ENCODE assay signal across 22 cellular contexts in genomic region chr4:39323836-39324235, GRCh38. TPM values are rescaled to one million over a fixed set of nuclear protein-coding genes. Genes with fewer than 3 reads are reported as not detected.
DNase-seq lines count a peak whose midpoint lies in the region; ATAC-seq, FAIRE-seq and TF ChIP-seq lines count a peak whose summit lies in the region.
"Had no signal": no experiment of that assay in that cellular context is flagged by ENCODE, and none has a peak within 500 bp of the region (broad histone marks: within the 10 kb centered on the region; RNA-seq: fewer than 3 reads in every experiment).

No MANE protein-coding gene starts in this region.

- FAIRE-seq in kidney (lab: Jason Lieb, UNC): peak; percentile 17

- H3K9ac ChIP-seq in GM23248: no peak overlapping the region
- H3K9ac ChIP-seq in kidney (ENCODE audit: low read length in 2 of 2): no peak overlapping the region

- intact Hi-C loops in kidney (cut with DNase I): no loop called here

- in situ Hi-C loops in GM23248 (cut with MboI): no loop called here

- no peaks in the 10 kb centered on the region; the same call in 1 of the 2 replicates for H3K36me3 ChIP-seq in GM23248 (ENCODE audit: low read depth)
- H3K36me3 ChIP-seq in kidney (ENCODE audit: control insufficient read depth in 1 of 2, insufficient read depth in 2 of 2, low read length in 2 of 2): peaks cover 2 to 3% of the 10 kb centered on the region in 2 donors

- no peak overlapping the region for H2AFZ ChIP-seq in GM23248

- H3K4me3 ChIP-seq in GM23248 (no peak overlapping the region), kidney (ENCODE audit: low read length in 2 of 2) (no peak overlapping the region)

- ATAC-seq in GM18858 (IDR thresholded peaks at IDR 0.05; ENCODE audit: unreplicated experiment): no peak
- ATAC-seq in GM18873 (IDR thresholded peaks at IDR 0.05; ENCODE audit: low FRiP score, unreplicated experiment): no peak
- ATAC-seq: Panc1, Right ventricle myocardium inferior had no signal

- H3K27ac ChIP-seq in GM23248 (no peak overlapping the region), cingulate gyrus (ENCODE audit: low read depth, low read length) (peak overlapping the region; percentile 96), kidney (ENCODE audit: low read depth in 2 of 2, low read length in 2 of 2) (no peak overlapping the region), substantia nigra (ENCODE audit: low read depth, low read length, poor library complexity, severe bottlenecking) (peak overlapping the region; percentile 9)

- 98 to 100% methylated on average over 1 of the region's 1 CpG for WGBS in GM23248 (ENCODE audit: low coverage in 1 of 2, low lambda C conversion rate in 2 of 2, missing lambda C conversion rate in 2 of 2), 2 experiments

- H3K4me1 ChIP-seq in GM23248 (ENCODE audit: insufficient read depth) (peaks cover 23% of the 10 kb centered on the region), kidney (ENCODE audit: control insufficient read depth in 1 of 2, insufficient read depth in 1 of 2, low read depth in 1 of 2, low read length in 2 of 2) (no peaks in the 10 kb centered on the region)

- no peaks in the 10 kb centered on the region for H3K9me3 ChIP-seq in GM23248 (ENCODE audit: low read depth)
- H3K9me3 ChIP-seq in kidney (ENCODE audit: control insufficient read depth in 1 of 2, low read length in 2 of 2): no peaks in the 10 kb centered on the region

- no peaks in the 10 kb centered on the region; the same call in 1 of the 2 replicates for H4K20me1 ChIP-seq in GM23248 (ENCODE audit: insufficient read depth)

- no peaks in the 10 kb centered on the region for H3K27me3 ChIP-seq in GM23248 (replicated peaks; ENCODE audit: insufficient read depth)

- DNase-seq in GM23248 (peak; percentile 7), kidney (no peak), substantia nigra (lab: John Stamatoyannopoulos, UW) (no peak), HuH-7 (ENCODE audit: low spot score) (no peak)
- DNase-seq in stimulated activated CD4-positive, alpha-beta T cell treated with anti-CD3 and anti-CD28 coated beads, Interleukin-15, amount 100 ng/mL, for 24 hours: no peak
- DNase-seq: ACHN; CD4-positive, alpha-beta T cell; DND-41; GDM1; H9; IMR-90; Kasumi-1; NCI-H1417; NCI-H1930; NCI-H2171 treated with DMSO at 0.1 percent for 48 hours; NCI-H510A; NCI-H82 had no signal

- no peaks in the 10 kb centered on the region for H3K9me2 ChIP-seq in GM23248 (ENCODE audit: insufficient read depth)

- H3F3A ChIP-seq in GM23248 (ENCODE audit: insufficient read depth): peaks cover 20% of the 10 kb centered on the region

- no peak for TF ChIP-seq CTCF in kidney (IDR thresholded peaks at IDR 0.05; ENCODE audit: borderline replicate concordance, extremely low read depth, insufficient read depth)

- peaks cover 21% of the 10 kb centered on the region for H3K79me2 ChIP-seq in GM23248 (ENCODE audit: insufficient read depth)

- H3K4me2 ChIP-seq in GM23248 (ENCODE audit: unreplicated experiment): no peak overlapping the region

RNA-seq across cellular contexts. Expression of gene RFC1, which starts 42.3 kb away (rescaled TPM):
- 35.3 and 46.3 TPM in 2 replicates for total RNA-seq in GM23248 (2014; rRNA removed; shearing (Covaris generic))
- polyA plus RNA-seq in GM23248 (2016; fragmentation: Nextera tagmentation; extraction: Ambion mirVana) (35.3 and 39.5 TPM in 2 replicates), kidney (ENCODE audit: insufficient read depth, low read depth, low replicate concordance) (14.5 TPM)
- total RNA-seq in kidney: 38.4 TPM

Comparison
In these comparisons a context has a peak if more than half of its experiments do, and no peak if none do; other contexts are left out.
1. H3K27ac ChIP-seq: peak in cingulate gyrus (single experiment) and substantia nigra (single experiment); none in GM23248 (single experiment) and kidney (0 of 2).